Comparison of ENCODE assay signal across 8 cellular contexts in the genomic region with DNA sequence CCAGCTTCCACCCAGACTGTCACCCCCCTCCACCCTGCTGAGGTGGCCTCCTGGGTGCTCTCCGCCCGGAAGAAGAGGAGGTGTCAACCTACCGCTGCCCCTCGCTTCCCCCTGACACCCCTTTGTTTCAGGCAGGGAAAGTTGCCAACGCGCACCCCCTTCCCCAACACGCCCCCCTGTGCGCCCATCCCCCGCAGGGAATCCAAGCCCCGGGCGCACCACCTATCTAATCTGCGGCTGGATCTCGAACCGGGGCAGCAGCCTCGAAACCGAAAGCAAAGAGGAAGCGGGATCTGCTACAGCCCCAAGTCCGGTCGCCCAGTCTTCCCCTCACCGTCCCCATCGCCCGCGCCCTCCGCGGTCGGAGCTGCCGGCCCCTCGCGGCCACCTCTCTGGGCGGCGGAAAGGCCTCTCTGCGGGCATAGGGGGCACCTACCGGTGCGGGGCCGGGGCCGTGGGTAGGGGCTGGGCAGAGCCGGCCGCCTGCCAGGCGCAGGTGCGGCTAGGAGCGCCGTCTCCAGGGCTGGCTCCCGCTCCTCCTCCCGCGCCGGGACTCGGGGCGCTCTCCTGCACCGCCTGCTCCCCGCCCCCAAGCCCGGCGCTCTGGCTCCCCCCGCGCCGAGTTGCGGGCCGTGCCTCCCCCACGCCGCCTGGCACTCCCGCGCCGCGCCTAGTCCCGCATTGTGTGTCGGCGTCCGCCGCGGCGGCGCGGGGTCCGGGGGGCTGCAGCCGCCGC. TPM values are rescaled to one million over a fixed set of nuclear protein-coding genes. Genes with fewer than 3 reads are reported as not detected.
A peak's percentile ranks its signal among the peaks of the same experiment; 100 is the strongest.
DNase-seq lines count a peak whose midpoint lies in the region; TF ChIP-seq lines count a peak whose summit lies in the region.

No MANE protein-coding gene starts in this region.

- H3K9ac ChIP-seq in smooth muscle cell (ENCODE audit: low read depth): no peak overlapping the region

- peaks cover 3% of the 10 kb centered on the region for H3K4me1 ChIP-seq in smooth muscle cell (ENCODE audit: low read depth)

- no peaks in the 10 kb centered on the region for H4K20me1 ChIP-seq in smooth muscle cell (ENCODE audit: low read depth)

- peaks cover 56% of the 10 kb centered on the region for H3K27me3 ChIP-seq in smooth muscle cell (ENCODE audit: low read depth)

- peak overlapping the region; percentile 84 for H2AFZ ChIP-seq in smooth muscle cell (ENCODE audit: low read depth)

- H3K9me3 ChIP-seq in smooth muscle cell (replicated peaks; ENCODE audit: low read depth): no peaks in the 10 kb centered on the region

- no peaks in the 10 kb centered on the region for H3K36me3 ChIP-seq in smooth muscle cell (ENCODE audit: low read depth)

- TF ChIP-seq CTCF in cardiac fibroblast (IDR thresholded peaks at IDR 0.05; ENCODE audit: low read depth, low read length): no peak
- no peak for TF ChIP-seq CTCF in smooth muscle cell (IDR thresholded peaks at IDR 0.05; ENCODE audit: borderline replicate concordance, insufficient read depth, poor library complexity, severe bottlenecking)

- no peak overlapping the region for H3K27ac ChIP-seq in smooth muscle cell (ENCODE audit: low read depth)

- 5% methylated on average over 29 of the region's 75 CpGs for WGBS in smooth muscle cell (ENCODE audit: low lambda C conversion rate)

- H3K4me3 ChIP-seq in cardiac fibroblast (replicated peaks in 1 of 2; ENCODE audit: low read depth in 2 of 2, low read length in 2 of 2) (peak overlapping the region; percentile 72), smooth muscle cell (peak overlapping the region; percentile 87)

- peaks cover 5% of the 10 kb centered on the region for H3F3A ChIP-seq in smooth muscle cell (ENCODE audit: low read depth)

- H3K79me2 ChIP-seq in smooth muscle cell (ENCODE audit: low read depth): no peaks in the 10 kb centered on the region

- peak overlapping the region; percentile 97 for H3K4me2 ChIP-seq in smooth muscle cell

- DNase-seq in NCI-H524 (lab: John Stamatoyannopoulos, UW) (peak; percentile 41 to 53), NCI-H524 treated with DMSO at 0.1 percent for 48 hours (lab: John Stamatoyannopoulos, UW) (no peak), HPDE6-E6E7 (ENCODE audit: extremely low spot score) (peak; percentile 41), T-helper 9 cell (peak; percentile 37), cardiac fibroblast (ENCODE audit: low read depth in 2 of 2) (peak; percentile 21 to 34), iris pigment epithelial cell (ENCODE audit: low read depth) (peak; percentile 44), smooth muscle cell (lab: John Stamatoyannopoulos, UW; ENCODE audit: unreplicated experiment) (no peak), HK-2 (ENCODE audit: unreplicated experiment) (no peak)

RNA-seq across cellular contexts. Expression of a gene that starts 18.3 kb away (rescaled TPM):
- total RNA-seq in smooth muscle cell: 2.6 and 12.1 TPM in 2 replicates
- 0.88 and 3.8 TPM in 2 replicates for polyA plus RNA-seq in smooth muscle cell

RNA-seq across cellular contexts. Expression of a gene that starts 26.3 kb away (rescaled TPM):
- 0.22 and 2.0 TPM in 2 replicates for total RNA-seq in smooth muscle cell
- polyA plus RNA-seq in smooth muscle cell: 0.49 TPM in 1 of 2 replicates, not detected in the other

Comparison
In these comparisons a context has a peak if more than half of its experiments do, and no peak if none do; other contexts are left out.
1. DNase-seq: peak in NCI-H524 (2 of 2), HPDE6-E6E7 (single experiment), T-helper 9 cell (single experiment), cardiac fibroblast (2 of 2) and iris pigment epithelial cell (single experiment); none in NCI-H524 treated with DMSO at 0.1 percent for 48 hours (single experiment), smooth muscle cell (single experiment) and HK-2 (single experiment).